In genomic region chr6:127971945-127972391, GRCh38 we compare ENCODE assay signal across 8 cellular contexts.
DNase-seq lines count a peak whose midpoint lies in the region; ATAC-seq and TF ChIP-seq lines count a peak whose summit lies in the region.

No MANE protein-coding gene starts in this region.

- peaks cover 51% of the 10 kb centered on the region for H3K4me1 ChIP-seq in Loucy (ENCODE audit: insufficient read depth, low read length, poor library complexity, severe bottlenecking)

- no peaks in the 10 kb centered on the region for H3K27me3 ChIP-seq in Loucy (ENCODE audit: insufficient read depth, low read length, poor library complexity, severe bottlenecking)

- H3K9me2 ChIP-seq in Loucy (replicated peaks; ENCODE audit: low read depth, low read length), result no peaks in the 10 kb centered on the region

- no peaks in the 10 kb centered on the region for H4K20me1 ChIP-seq in Loucy (ENCODE audit: insufficient read depth, low read length, poor library complexity, severe bottlenecking)

- H3K4me2 ChIP-seq in Loucy (ENCODE audit: low read depth, low read length, poor library complexity, severe bottlenecking), result peak overlapping the region; percentile 68

- peak overlapping the region; percentile 55 for H3K4me3 ChIP-seq in Loucy (ENCODE audit: low read length, poor library complexity, severe bottlenecking)

- H3K27me3 Mint-ChIP-seq in activated T-helper 1 cell treated with anti-CD3 and anti-CD28 coated beads, Interleukin-12 subunit alpha, Interleukin-12 subunit beta, Interleukin-2, Interleukin-4 antibody, amounts not matched to agents 30 ng/mL and 10 ng/mL and 1 ng/mL, durations not matched to agents 14 hours and 24 hours and 36 hours (ENCODE audit: insufficient read depth), result no peaks in the 10 kb centered on the region

- no peaks in the 10 kb centered on the region for H3K79me2 ChIP-seq in Loucy (ENCODE audit: insufficient read depth, low read length)

- no peaks in the 10 kb centered on the region for H3K9me3 ChIP-seq in Loucy (ENCODE audit: insufficient read depth, low read depth, low read length)

- peak overlapping the region; percentile 95 for H3K27ac Mint-ChIP-seq in activated T-helper 1 cell treated with anti-CD3 and anti-CD28 coated beads, Interleukin-12 subunit alpha, Interleukin-12 subunit beta, Interleukin-2, Interleukin-4 antibody, amounts not matched to agents 30 ng/mL and 10 ng/mL and 1 ng/mL, durations not matched to agents 14 hours and 24 hours and 36 hours

- peaks cover 3% of the 10 kb centered on the region; the same call in 1 of the 2 replicates for H3F3A ChIP-seq in Loucy (ENCODE audit: low read depth)

- DNase-seq in AG20443 (ENCODE audit: low spot score) (peak; percentile 16), left colon (no peak), NCI-H1105 (lab: John Stamatoyannopoulos, UW) (no peak), GM19240 (ENCODE audit: insufficient read length, low spot score) (no peak), NCI-H2196 treated with DMSO at 0.1 percent for 48 hours (lab: John Stamatoyannopoulos, UW; ENCODE audit: unreplicated experiment) (no peak)
- peak; percentile 63 for DNase-seq in activated T-helper 1 cell treated with anti-CD3 and anti-CD28 coated beads, Interleukin-12 subunit alpha, Interleukin-12 subunit beta, Interleukin-2, Interleukin-4 antibody, amounts not matched to agents 30 ng/mL and 10 ng/mL and 1 ng/mL, durations not matched to agents 14 hours and 24 hours and 36 hours (ENCODE audit: low spot score)

- peaks cover 19% of the 10 kb centered on the region for H3K9me3 Mint-ChIP-seq in activated T-helper 1 cell treated with anti-CD3 and anti-CD28 coated beads, Interleukin-12 subunit alpha, Interleukin-12 subunit beta, Interleukin-2, Interleukin-4 antibody, amounts not matched to agents 30 ng/mL and 10 ng/mL and 1 ng/mL, durations not matched to agents 14 hours and 24 hours and 36 hours

- peak overlapping the region; percentile 84 for H3K4me3 Mint-ChIP-seq in activated T-helper 1 cell treated with anti-CD3 and anti-CD28 coated beads, Interleukin-12 subunit alpha, Interleukin-12 subunit beta, Interleukin-2, Interleukin-4 antibody, amounts not matched to agents 30 ng/mL and 10 ng/mL and 1 ng/mL, durations not matched to agents 14 hours and 24 hours and 36 hours

- no peaks in the 10 kb centered on the region for H3K36me3 ChIP-seq in Loucy (ENCODE audit: insufficient read depth, low read length)

- H3K9ac ChIP-seq in Loucy (ENCODE audit: low read depth, low read length, poor library complexity, severe bottlenecking), result peak overlapping the region; percentile 14

- peaks cover 67% of the 10 kb centered on the region for H3K4me1 Mint-ChIP-seq in activated T-helper 1 cell treated with anti-CD3 and anti-CD28 coated beads, Interleukin-12 subunit alpha, Interleukin-12 subunit beta, Interleukin-2, Interleukin-4 antibody, amounts not matched to agents 30 ng/mL and 10 ng/mL and 1 ng/mL, durations not matched to agents 14 hours and 24 hours and 36 hours (ENCODE audit: low read depth)

- ATAC-seq in left colon (peak; percentile 34), HG03439 (IDR thresholded peaks at IDR 0.05; ENCODE audit: unreplicated experiment) (no peak)

- no peak overlapping the region for H2AFZ ChIP-seq in Loucy (ENCODE audit: low read length)

- peaks cover 12% of the 10 kb centered on the region for H3K36me3 Mint-ChIP-seq in activated T-helper 1 cell treated with anti-CD3 and anti-CD28 coated beads, Interleukin-12 subunit alpha, Interleukin-12 subunit beta, Interleukin-2, Interleukin-4 antibody, amounts not matched to agents 30 ng/mL and 10 ng/mL and 1 ng/mL, durations not matched to agents 14 hours and 24 hours and 36 hours (ENCODE audit: low read depth)

- intact Hi-C loops in activated T-helper 1 cell treated with anti-CD3 and anti-CD28 coated beads, Interleukin-12 subunit alpha, Interleukin-12 subunit beta, Interleukin-2, Interleukin-4 antibody, amounts not matched to agents 30 ng/mL and 10 ng/mL and 1 ng/mL, durations not matched to agents 14 hours and 24 hours and 36 hours (cut with micrococcal nuclease), result loop anchor here (1.0 to 10.0 kb wide), 17 partner anchors 19 to 1519 kb away; partner anchors contain the start of gene PTPRK
- intact Hi-C loops in left colon (cut with DNase I, micrococcal nuclease), result no loop called here

- no peak for TF ChIP-seq CTCF in Loucy (conservative IDR thresholded peaks at IDR 0.05; ENCODE audit: low read length)

Comparison
In these comparisons a context has a peak if more than half of its experiments do, and no peak if none do; other contexts are left out.
1. DNase-seq: peak in AG20443 (single experiment) and activated T-helper 1 cell treated with anti-CD3 and anti-CD28 coated beads, Interleukin-12 subunit alpha, Interleukin-12 subunit beta, Interleukin-2, Interleukin-4 antibody, amounts not matched to agents 30 ng/mL and 10 ng/mL and 1 ng/mL, durations not matched to agents 14 hours and 24 hours and 36 hours (single experiment); none in left colon (0 of 2), NCI-H1105 (single experiment), GM19240 (single experiment) and NCI-H2196 treated with DMSO at 0.1 percent for 48 hours (single experiment).